In the genomic region with DNA sequence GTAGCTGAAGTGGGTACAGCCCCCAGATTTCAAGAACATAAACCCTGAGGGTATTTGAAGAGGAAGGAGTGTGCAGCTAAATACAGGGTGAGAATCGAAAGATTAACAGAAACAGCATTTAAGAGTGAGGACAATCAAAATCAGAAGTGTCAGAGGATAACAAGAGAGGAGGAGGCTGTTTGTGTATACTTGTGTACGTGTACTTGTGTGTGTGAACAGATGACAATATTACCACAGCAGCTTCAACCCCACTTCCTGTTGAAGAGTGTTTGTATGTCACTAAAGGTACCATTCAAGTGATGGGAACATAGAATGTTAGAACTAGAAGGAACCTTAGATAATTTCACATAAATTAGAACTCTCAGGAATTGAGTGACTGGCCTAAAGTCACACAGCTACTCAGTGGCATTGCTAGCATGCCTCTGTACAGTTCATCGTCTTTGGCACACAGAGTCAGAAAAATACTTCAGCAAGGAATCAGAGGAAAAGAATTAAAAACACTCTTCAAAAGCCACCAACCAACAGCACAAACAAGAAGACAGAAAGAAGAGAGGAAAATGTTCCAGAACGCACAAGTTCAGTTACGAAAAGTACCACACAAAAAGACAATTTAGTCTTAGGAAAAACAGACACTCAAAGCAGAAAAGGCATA, we compare ENCODE assay signal across 16 cellular contexts.
DNase-seq lines count a peak whose midpoint lies in the region; ATAC-seq and TF ChIP-seq lines count a peak whose summit lies in the region.
"Had no signal": no experiment of that assay in that cellular context is flagged by ENCODE, and none has a peak within 500 bp of the region (broad histone marks: within the 10 kb centered on the region; RNA-seq: fewer than 3 reads in every experiment).

No MANE protein-coding gene starts in this region.

- no peak overlapping the region for H3K27ac ChIP-seq in CD4-positive, alpha-beta memory T cell (ENCODE audit: low read depth, low read length)
- no peak overlapping the region for H3K27ac ChIP-seq in naive thymus-derived CD4-positive, alpha-beta T cell (ENCODE audit: low read depth, low read length)
- no peak overlapping the region for H3K27ac ChIP-seq in upper lobe of left lung
- H3K27ac ChIP-seq: left ventricle myocardium inferior had no signal

- H3K36me3 Mint-ChIP-seq in CD4-positive, alpha-beta memory T cell, result peaks cover 8% of the 10 kb centered on the region in 2 donors
- H3K36me3 Mint-ChIP-seq in HFFc6 (ENCODE audit: low read depth), result peaks cover 9% of the 10 kb centered on the region; the same call in 1 of the 2 replicates
- peaks cover 5 to 36% (median 7%) of the 10 kb centered on the region in 5 donors for H3K36me3 Mint-ChIP-seq in naive thymus-derived CD4-positive, alpha-beta T cell

- peaks cover 25 to 45% (median 36%) of the 10 kb centered on the region in 4 donors for H3K4me1 Mint-ChIP-seq in CD4-positive, alpha-beta memory T cell
- H3K4me1 Mint-ChIP-seq in HFFc6 (ENCODE audit: low read depth), result peaks cover 21% of the 10 kb centered on the region
- H3K4me1 Mint-ChIP-seq in naive thymus-derived CD4-positive, alpha-beta T cell, result peaks cover 11 to 45% (median 41%) of the 10 kb centered on the region in 7 donors

- CTCF ChIA-PET in CD4-positive, alpha-beta memory T cell (lab: Charles Lee; ENCODE audit: partially characterized antibody), result interaction anchor here (0.6 to 1.8 kb wide), 5 partner anchors 12 to 127 kb away, joined by 3 to 4 read pairs (median 3); no protein-coding TSS in a partner anchor
- CTCF ChIA-PET in naive thymus-derived CD4-positive, alpha-beta T cell (lab: Charles Lee), result interaction anchor here (0.9 kb wide), 1 partner anchor 127 kb away, joined by 4 read pairs; no protein-coding TSS in a partner anchor

- peaks cover 0 to 33% (median 14%) of the 10 kb centered on the region in 8 donors for H3K9me3 Mint-ChIP-seq in CD4-positive, alpha-beta memory T cell
- peaks cover 14% of the 10 kb centered on the region for H3K9me3 Mint-ChIP-seq in HFFc6
- H3K9me3 Mint-ChIP-seq in naive thymus-derived CD4-positive, alpha-beta T cell, result peaks cover 3 to 29% (median 14%) of the 10 kb centered on the region in 11 donors

- intact Hi-C loops in CD4-positive, alpha-beta memory T cell (cut with micrococcal nuclease), result no loop called here
- intact Hi-C loops in naive thymus-derived CD4-positive, alpha-beta T cell (cut with micrococcal nuclease), result no loop called here

- no peaks in the 10 kb centered on the region for H3K27me3 Mint-ChIP-seq in CD4-positive, alpha-beta memory T cell
- H3K27me3 Mint-ChIP-seq in HFFc6 (ENCODE audit: insufficient read depth), result peaks cover 12% of the 10 kb centered on the region
- peaks cover 0 to 4% (median 0%) of the 10 kb centered on the region in 5 donors for H3K27me3 Mint-ChIP-seq in naive thymus-derived CD4-positive, alpha-beta T cell

- no peak overlapping the region for H3K4me3 ChIP-seq in CD4-positive, alpha-beta memory T cell (ENCODE audit: low read length in 2 of 2)
- no peak overlapping the region for H3K4me3 ChIP-seq in astrocyte of the spinal cord (ENCODE audit: low read depth, low read length)
- H3K4me3 ChIP-seq in naive thymus-derived CD4-positive, alpha-beta T cell (ENCODE audit: low read length), result no peak overlapping the region
- no peak overlapping the region for H3K4me3 ChIP-seq in upper lobe of left lung
- H3K4me3 ChIP-seq: left ventricle myocardium inferior, thoracic aorta had no signal

- in situ Hi-C loops in astrocyte of the spinal cord (cut with HindIII; ENCODE audit: low sequenced_read_pairs), result no loop called here

- no peak overlapping the region for H3K4me3 Mint-ChIP-seq in CD4-positive, alpha-beta memory T cell
- H3K4me3 Mint-ChIP-seq in HFFc6, result peak overlapping the region; percentile 71
- peak overlapping the region in 6 of 10 donors; percentile 2 to 69 (median 38) for H3K4me3 Mint-ChIP-seq in naive thymus-derived CD4-positive, alpha-beta T cell
- H3K4me3 Mint-ChIP-seq: CD4-positive, CD25-positive, alpha-beta regulatory T cell had no signal

- H3K36me3 ChIP-seq in CD4-positive, alpha-beta memory T cell (ENCODE audit: insufficient read depth, low read length), result no peaks in the 10 kb centered on the region
- H3K36me3 ChIP-seq in naive thymus-derived CD4-positive, alpha-beta T cell (ENCODE audit: control insufficient read depth in 2 of 3, insufficient read depth in 3 of 3, low read length in 3 of 3), result no peaks in the 10 kb centered on the region
- H3K36me3 ChIP-seq in upper lobe of left lung, result no peaks in the 10 kb centered on the region
- H3K36me3 ChIP-seq: left ventricle myocardium inferior, thoracic aorta had no signal

- ATAC-seq in naive thymus-derived CD4-positive, alpha-beta T cell, result no peak
- ATAC-seq in upper lobe of left lung (ENCODE audit: low FRiP score in 2 of 2) (no peak), GM21528 (IDR thresholded peaks at IDR 0.05; ENCODE audit: low FRiP score, unreplicated experiment) (no peak), GM19351 (IDR thresholded peaks at IDR 0.05; ENCODE audit: unreplicated experiment) (no peak)

- no peak for TF ChIP-seq EP300 in upper lobe of left lung (IDR thresholded peaks at IDR 0.05)

- peak overlapping the region in 4 of 7 donors; percentile 13 to 38 (median 24) for H3K27ac Mint-ChIP-seq in CD4-positive, alpha-beta memory T cell
- peak overlapping the region; percentile 57 for H3K27ac Mint-ChIP-seq in HFFc6
- peak overlapping the region in 8 of 9 donors; percentile 3 to 89 (median 58) for H3K27ac Mint-ChIP-seq in naive thymus-derived CD4-positive, alpha-beta T cell

- no peak for TF ChIP-seq POLR2A in upper lobe of left lung (IDR thresholded peaks at IDR 0.05)

- WGBS in upper lobe of left lung, 2 donors, result 83 to 84% methylated on average over 5 of the region's 5 CpGs

- H3K9me3 ChIP-seq in CD4-positive, alpha-beta memory T cell (ENCODE audit: control insufficient read depth in 1 of 2, low read length in 2 of 2), result no peaks in the 10 kb centered on the region
- no peaks in the 10 kb centered on the region for H3K9me3 ChIP-seq in naive thymus-derived CD4-positive, alpha-beta T cell (ENCODE audit: control insufficient read depth in 2 of 3, low read length in 3 of 3)
- peaks cover 0 to 15% (median 7%) of the 10 kb centered on the region in 4 donors for H3K9me3 ChIP-seq in upper lobe of left lung

- POLR2A ChIA-PET in CD4-positive, alpha-beta memory T cell (lab: Charles Lee; ENCODE audit: partially characterized antibody), result no interaction called here
- POLR2A ChIA-PET in naive thymus-derived CD4-positive, alpha-beta T cell (lab: Charles Lee), result interaction anchor here (0.7 kb wide), 1 partner anchor 76 kb away, joined by 3 read pairs; no protein-coding TSS in a partner anchor

- H3K27me3 ChIP-seq in CD4-positive, alpha-beta memory T cell (ENCODE audit: insufficient read depth, low read length), result no peaks in the 10 kb centered on the region
- H3K27me3 ChIP-seq in naive thymus-derived CD4-positive, alpha-beta T cell (ENCODE audit: control insufficient read depth in 2 of 2, insufficient read depth in 2 of 2, low read length in 2 of 2), result no peaks in the 10 kb centered on the region
- H3K27me3 ChIP-seq in upper lobe of left lung, result no peaks in the 10 kb centered on the region

- H3K4me1 ChIP-seq in CD4-positive, alpha-beta memory T cell (ENCODE audit: insufficient read depth, low read length), result peaks cover 28% of the 10 kb centered on the region
- peaks cover 0 to 6% of the 10 kb centered on the region in 2 donors for H3K4me1 ChIP-seq in naive thymus-derived CD4-positive, alpha-beta T cell (ENCODE audit: control insufficient read depth in 2 of 2, insufficient read depth in 2 of 2, low read length in 2 of 2)
- no peaks in the 10 kb centered on the region for H3K4me1 ChIP-seq in upper lobe of left lung
- H3K4me1 ChIP-seq: left ventricle myocardium inferior had no signal

- no peak for TF ChIP-seq CTCF in HFFc6 (IDR thresholded peaks at IDR 0.05)
- TF ChIP-seq CTCF in astrocyte of the spinal cord (IDR thresholded peaks at IDR 0.05; ENCODE audit: low read depth, low read length), result no peak
- no peak for TF ChIP-seq CTCF in upper lobe of left lung (IDR thresholded peaks at IDR 0.05)

- peak in 1 of 5 donors; percentile 11 for DNase-seq in CD4-positive, alpha-beta memory T cell
- DNase-seq in HFFc6 (peak; percentile 68), astrocyte of the spinal cord (ENCODE audit: low read depth, low spot score) (peak; percentile 64), upper lobe of left lung (no peak), NCI-H2227 (lab: John Stamatoyannopoulos, UW; ENCODE audit: unreplicated experiment) (no peak)
- peak in 3 of 9 donors; percentile 13 to 19 (median 14) for DNase-seq in naive thymus-derived CD4-positive, alpha-beta T cell
- DNase-seq: activated naive CD4-positive, alpha-beta T cell; erythroblast; left ventricle myocardium inferior; naive thymus-derived CD8-positive, alpha-beta T cell; NCI-H1105; SIG-M5 had no signal

Comparison
In these comparisons a context has a peak if more than half of its experiments do, and no peak if none do; other contexts are left out.
1. DNase-seq: peak in HFFc6 (single experiment) and astrocyte of the spinal cord (single experiment); none in upper lobe of left lung (0 of 2) and NCI-H2227 (single experiment).
2. H3K4me3 Mint-ChIP-seq: peak in HFFc6 (single experiment) and naive thymus-derived CD4-positive, alpha-beta T cell (6 of 10); none in CD4-positive, alpha-beta memory T cell (0 of 8).
3. Peak in every context shown above with its lines, with median percentiles within 50 percentile points of each other: H3K27ac Mint-ChIP-seq.